23 cellular contexts compared by ENCODE assay signal in the genomic region with DNA sequence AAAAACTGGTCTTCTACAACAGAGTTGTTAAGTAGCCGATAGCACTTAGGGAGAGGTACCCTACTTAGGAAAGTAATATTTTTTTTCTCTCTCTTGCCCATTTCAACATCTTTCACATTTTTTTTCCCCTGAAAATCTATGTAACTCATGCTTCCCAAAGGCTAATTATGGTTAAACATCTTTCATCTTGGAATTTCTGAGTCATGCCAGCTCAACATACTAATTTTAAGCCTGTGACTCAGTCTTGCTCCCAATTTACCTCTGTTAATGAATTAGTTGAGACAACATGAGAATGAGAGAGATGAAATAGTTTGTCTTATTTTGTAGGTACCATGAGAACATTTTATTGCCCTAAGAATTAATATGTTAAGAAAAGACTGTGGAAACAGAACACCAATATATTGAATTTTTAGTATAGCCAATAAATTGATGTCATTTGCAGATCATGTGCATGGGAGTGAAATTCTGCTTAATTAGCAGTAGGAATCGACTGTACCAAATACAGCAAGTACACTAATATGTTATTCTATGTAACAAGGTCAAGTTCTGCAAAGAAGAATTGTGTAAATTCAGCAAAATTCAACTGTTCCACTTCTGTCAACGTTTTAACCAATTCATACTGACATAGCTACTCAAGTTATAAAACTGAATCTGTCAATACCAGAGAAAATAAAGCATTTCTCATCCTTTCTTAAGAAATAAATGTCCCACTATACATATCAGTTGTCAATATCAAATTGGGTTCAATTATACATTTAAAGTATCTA.
A peak's percentile ranks its signal among the peaks of the same experiment; 100 is the strongest.
DNase-seq lines count a peak whose midpoint lies in the region; ATAC-seq, FAIRE-seq and TF ChIP-seq lines count a peak whose summit lies in the region.
"Had no signal": no experiment of that assay in that cellular context is flagged by ENCODE, and none has a peak within 500 bp of the region (broad histone marks: within the 10 kb centered on the region; RNA-seq: fewer than 3 reads in every experiment).

No MANE protein-coding gene starts in this region.

- no peak for TF ChIP-seq EP300 in A549 (IDR thresholded peaks at IDR 0.05)

- H4K20me1 ChIP-seq in IMR-90 (ENCODE audit: insufficient read depth, low read length): no peaks in the 10 kb centered on the region

- H4K5ac ChIP-seq in IMR-90 (ENCODE audit: low read depth, low read length): no peak overlapping the region

- ATAC-seq in A549 (no peak), IMR-90 (ENCODE audit: low read depth) (peak; percentile 24; the same call in 1 of the 2 replicates), GM19023 (IDR thresholded peaks at IDR 0.05; ENCODE audit: unreplicated experiment) (no peak), left colon (no peak)
- ATAC-seq: CD8-positive, alpha-beta T cell; left lung; right cardiac atrium had no signal

- H3K27me3 ChIP-seq in IMR-90 (ENCODE audit: control insufficient read depth, insufficient read depth, low read length) (no peaks in the 10 kb centered on the region), bronchial epithelial cell (ENCODE audit: control insufficient read depth, insufficient read depth, low read length) (no peaks in the 10 kb centered on the region)
- H3K27me3 ChIP-seq: left lung, neutrophil, transverse colon had no signal

- no TSS peak for BruUV-seq in IMR-90 (replicated peaks; lab: Mats Ljungman, UMichigan)

- peak overlapping the region; percentile 70 for H2BK5ac ChIP-seq in IMR-90 (ENCODE audit: low read depth, low read length, poor library complexity, severe bottlenecking)

- TF ChIP-seq RAD21 in A549 (conservative IDR thresholded peaks at IDR 0.05 in 1 of 2, IDR thresholded peaks at IDR 0.05 in 1 of 2) (no peak), IMR-90 (IDR thresholded peaks at IDR 0.05; ENCODE audit: low read length) (no peak)

- H3K9ac ChIP-seq in IMR-90 (ENCODE audit: low read depth, low read length): no peak overlapping the region

- CTCF ChIA-PET in A549 (lab: Yijun Ruan, JAX) (interaction anchor here (1.5 kb wide), 1 partner anchor 18 kb away, joined by 3 read pairs; no protein-coding TSS in a partner anchor), IMR-90 (lab: Yijun Ruan, JAX) (interaction anchor here (1.0 kb wide), 1 partner anchor 11 kb away, joined by 3 read pairs; no protein-coding TSS in a partner anchor)

- H3K9me1 ChIP-seq in IMR-90 (ENCODE audit: insufficient read depth, low read length): no peaks in the 10 kb centered on the region

- POLR2A ChIA-PET in A549 (lab: Yijun Ruan, JAX): no interaction called here
- POLR2A ChIA-PET in IMR-90 (lab: Charles Lee; ENCODE audit: unreplicated experiment): no interaction called here

- 0 out of 2 replicates have a peak overlapping the region, but pooled peaks have one; percentile 32 for H3K14ac ChIP-seq in IMR-90 (replicated peaks; ENCODE audit: low read depth, low read length)

- H4K91ac ChIP-seq in IMR-90 (ENCODE audit: insufficient read depth, low read depth, low read length): no peak overlapping the region

- no peak overlapping the region for H3K56ac ChIP-seq in IMR-90 (ENCODE audit: extremely low read depth, insufficient read depth, low read length)

- no peak overlapping the region for H2AK9ac ChIP-seq in IMR-90 (replicated peaks; ENCODE audit: low read depth, low read length, poor library complexity)

- no peaks in the 10 kb centered on the region for H3K9me3 ChIP-seq in A549
- no peaks in the 10 kb centered on the region for H3K9me3 ChIP-seq in IMR-90 (ENCODE audit: control insufficient read depth, insufficient read depth, low read length)
- H3K9me3 ChIP-seq: left lung, neutrophil, transverse colon had no signal

- under 1% methylated on average over 3 of the region's 3 CpGs for WGBS in A549 (ENCODE audit: missing lambda C conversion rate)
- no CpG with 5 or more reads among the region's 3 CpGs for WGBS in IMR-90 (ENCODE audit: extremely low coverage in 2 of 2, insufficient read length in 1 of 2), 2 experiments

- no peak for TF ChIP-seq CTCF in A549 (IDR thresholded peaks at IDR 0.05)
- no peak for TF ChIP-seq CTCF in IMR-90 (conservative IDR thresholded peaks at IDR 0.05; ENCODE audit: low read depth, low read length)
- no peak for TF ChIP-seq CTCF in bronchial epithelial cell (IDR thresholded peaks at IDR 0.05; ENCODE audit: insufficient read depth, low read length, severe bottlenecking)

- peak overlapping the region in 1 of 2 experiments; percentile 16; a peak in 1 of 4 replicates for H4K8ac ChIP-seq in IMR-90 (ENCODE audit: low read depth in 2 of 2, low read length in 2 of 2)

- H3K23ac ChIP-seq in IMR-90 (ENCODE audit: low read depth, low read length): no peak overlapping the region

- dilution Hi-C loops in IMR-90 (cut with HindIII; ENCODE audit: low sequenced_read_pairs, unreplicated experiment): no loop called here

- H2AFZ ChIP-seq in IMR-90 (replicated peaks; ENCODE audit: low read length, poor library complexity): no peak overlapping the region

- H3K4me2 ChIP-seq in A549 (no peak overlapping the region), IMR-90 (ENCODE audit: low read depth, low read length) (no peak overlapping the region)

- no peak overlapping the region for H2BK15ac ChIP-seq in IMR-90 (ENCODE audit: low read depth, low read length)

- DNase-seq in A549 (ENCODE audit: low read depth in 1 of 2, low spot score in 1 of 2) (no peak), IMR-90 (peak; percentile 47), bronchial epithelial cell (ENCODE audit: low read depth) (peak; percentile 89), iris pigment epithelial cell (ENCODE audit: low read depth) (peak; percentile 42), left colon (no peak), AML-193 (lab: John Stamatoyannopoulos, UW) (no peak)
- DNase-seq in effector CD8-positive, alpha-beta T cell (lab: John Stamatoyannopoulos, UW): no peak
- DNase-seq: ACHN; activated CD4-positive, CD25-positive, alpha-beta regulatory T cell; activated CD8-positive, alpha-beta memory T cell treated with anti-CD3 and anti-CD28 coated beads for 24 hours; activated naive CD8-positive, alpha-beta T cell treated with anti-CD3 and anti-CD28 coated beads for 36 hours; CD8-positive, alpha-beta T cell; DND-41; left lung; NCI-H2029 treated with DMSO at 0.1 percent for 48 hours; NCI-H524 treated with DMSO at 0.1 percent for 48 hours; right cardiac atrium; stimulated activated naive CD4-positive, alpha-beta T cell treated with Interleukin-2 at 50 U/mL for 16 hours; transverse colon had no signal

- TF ChIP-seq POLR2A in A549 (IDR thresholded peaks at IDR 0.05; ENCODE audit: low read length): no peak
- TF ChIP-seq POLR2A in IMR-90 (IDR thresholded peaks at IDR 0.05; ENCODE audit: low read depth, low read length): no peak

- H3K4me3 ChIP-seq in A549 (no peak overlapping the region), IMR-90 (ENCODE audit: insufficient read depth, low read depth, low read length) (no peak overlapping the region), bronchial epithelial cell (ENCODE audit: low read depth, low read length) (no peak overlapping the region)
- H3K4me3 ChIP-seq: left lung, transverse colon had no signal

- intact Hi-C loops in IMR-90 (cut with micrococcal nuclease) (no loop called here), left colon (cut with DNase I, micrococcal nuclease) (no loop called here)

- H3K18ac ChIP-seq in IMR-90 (ENCODE audit: low read depth, low read length): peak overlapping the region; percentile 78; the same call in 1 of the 2 replicates

- no peak for FAIRE-seq in A549 (lab: Jason Lieb, UNC)
- no peak for FAIRE-seq in bronchial epithelial cell (lab: Jason Lieb, UNC)
- FAIRE-seq: GM19239, H1 had no signal

- H3K27ac ChIP-seq in A549 (no peak overlapping the region), IMR-90 (ENCODE audit: insufficient read depth, low read length) (peak overlapping the region; percentile 64; the same call in 1 of the 2 replicates)
- H3K27ac ChIP-seq: left lung, neutrophil, transverse colon had no signal

- H2BK20ac ChIP-seq in IMR-90 (ENCODE audit: low read depth, low read length): peak overlapping the region; percentile 67; the same call in 1 of the 2 replicates

- H3K4me1 ChIP-seq in A549 (no peaks in the 10 kb centered on the region), IMR-90 (ENCODE audit: control insufficient read depth, insufficient read depth, low read length) (no peaks in the 10 kb centered on the region)
- H3K4me1 ChIP-seq: transverse colon had no signal

- H2AK5ac ChIP-seq in IMR-90 (ENCODE audit: low read depth, low read length): no peak overlapping the region

- in situ Hi-C loops in IMR-90 (cut with MboI; ENCODE audit: low sequenced_read_pairs): no loop called here

- H2BK120ac ChIP-seq in IMR-90 (ENCODE audit: low read depth, low read length): peak overlapping the region; percentile 54

- no peaks in the 10 kb centered on the region for H3K79me1 ChIP-seq in IMR-90 (ENCODE audit: low read depth in 1 of 2, low read length in 2 of 2)

- H3K36me3 ChIP-seq in IMR-90 (ENCODE audit: control insufficient read depth, insufficient read depth, low read length): no peaks in the 10 kb centered on the region
- no peaks in the 10 kb centered on the region for H3K36me3 ChIP-seq in bronchial epithelial cell (ENCODE audit: control insufficient read depth, insufficient read depth, low read length)
- H3K36me3 ChIP-seq: left lung, neutrophil, transverse colon had no signal

- 0 out of 2 replicates have a peak overlapping the region, but pooled peaks have one; percentile 43 for H3K4ac ChIP-seq in IMR-90 (ENCODE audit: low read depth, low read length)

TF ChIP-seq in A549, 52 proteins besides CTCF, POLR2A, EP300 and RAD21:
- TF ChIP-seq MAFK (IDR thresholded peaks at IDR 0.05; ENCODE audit: partially characterized antibody) (peak; percentile 32), JUNB (IDR thresholded peaks at IDR 0.05) (no peak)
TF ChIP-seq in A549: peak in this region for 1.

TF ChIP-seq in IMR-90, 13 proteins besides CTCF, POLR2A, EP300 and RAD21 (continues in another document):
- TF ChIP-seq MAFK (IDR thresholded peaks at IDR 0.05; ENCODE audit: low read depth, low read length): peak; percentile 51; the same call in 1 of the 2 replicates
- no peak for TF ChIP-seq MXI1 (IDR thresholded peaks at IDR 0.05; ENCODE audit: borderline replicate concordance, low read depth, low read length)
- TF ChIP-seq NFE2L2 (IDR thresholded peaks at IDR 0.05; ENCODE audit: low read depth, low read length): no peak
- no peak for TF ChIP-seq RCOR1 (IDR thresholded peaks at IDR 0.05; ENCODE audit: insufficient replicate concordance, low read length)
- no peak for TF ChIP-seq CEBPB (IDR thresholded peaks at IDR 0.05; ENCODE audit: low read depth, low read length)
- peak; percentile 25; the same call in 1 of the 2 replicates for TF ChIP-seq FOS (IDR thresholded peaks at IDR 0.05; ENCODE audit: low read depth, low read length)
- TF ChIP-seq, protein P1, sequence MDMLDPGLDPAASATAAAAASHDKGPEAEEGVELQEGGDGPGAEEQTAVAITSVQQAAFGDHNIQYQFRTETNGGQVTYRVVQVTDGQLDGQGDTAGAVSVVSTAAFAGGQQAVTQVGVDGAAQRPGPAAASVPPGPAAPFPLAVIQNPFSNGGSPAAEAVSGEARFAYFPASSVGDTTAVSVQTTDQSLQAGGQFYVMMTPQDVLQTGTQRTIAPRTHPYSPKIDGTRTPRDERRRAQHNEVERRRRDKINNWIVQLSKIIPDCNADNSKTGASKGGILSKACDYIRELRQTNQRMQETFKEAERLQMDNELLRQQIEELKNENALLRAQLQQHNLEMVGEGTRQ (IDR thresholded peaks at IDR 0.05; ENCODE audit: low read depth, low read length): no peak
- TF ChIP-seq MAZ (IDR thresholded peaks at IDR 0.05; ENCODE audit: borderline replicate concordance, low read depth, low read length): no peak

Comparison
In these comparisons a context has a peak if more than half of its experiments do, and no peak if none do; other contexts are left out.
1. DNase-seq: peak in IMR-90 (single experiment), bronchial epithelial cell (single experiment) and iris pigment epithelial cell (single experiment); none in A549 (0 of 2), left colon (0 of 2), effector CD8-positive, alpha-beta T cell (single experiment) and AML-193 (0 of 2).